In the genomic region with DNA sequence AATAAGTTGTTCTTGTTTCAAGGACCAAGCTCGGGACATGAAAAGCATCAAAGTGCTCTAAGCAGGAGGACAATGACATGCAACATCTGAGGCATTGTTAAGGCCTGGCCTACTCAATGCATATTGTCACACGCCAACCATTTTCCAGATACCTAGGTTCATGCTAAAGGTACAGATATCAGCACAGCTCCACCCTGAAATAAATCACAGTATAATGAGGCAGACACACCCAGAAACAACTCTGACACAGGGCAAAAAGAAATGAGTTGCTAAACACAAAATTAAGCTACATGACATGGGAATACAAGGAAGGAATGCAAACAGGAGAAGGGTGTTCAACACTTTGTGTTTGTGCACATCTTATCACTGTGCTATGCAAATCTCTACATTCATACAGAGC, we compare ENCODE assay signal across 26 cellular contexts.
"Had no signal": no experiment of that assay in that cellular context is flagged by ENCODE, and none has a peak within 500 bp of the region (broad histone marks: within the 10 kb centered on the region; RNA-seq: fewer than 3 reads in every experiment).

No MANE protein-coding gene starts in this region.

- H3K4me3 ChIP-seq: coronary artery, dorsolateral prefrontal cortex, gastrocnemius medialis, heart left ventricle had no signal

- H3K27ac ChIP-seq: brain microvascular endothelial cell, coronary artery, dorsolateral prefrontal cortex, foreskin keratinocyte, gastrocnemius medialis, heart left ventricle had no signal

- DNase-seq: activated CD4-positive, alpha-beta memory T cell treated with anti-CD3 and anti-CD28 coated beads, Interleukin-2, amount 10 ng/mL, durations not matched to agents 7 days and 5 days; activated CD4-positive, alpha-beta T cell treated with anti-CD3 and anti-CD28 coated beads for 1 hour; activated CD4-positive, alpha-beta T cell treated with anti-CD3 and anti-CD28 coated beads for 4 hours; activated CD4-positive, alpha-beta T cell treated with anti-CD3 and anti-CD28 coated beads, Interleukin-2, amount 10 ng/mL, durations not matched to agents 7 days and 5 days; activated CD4-positive, alpha-beta T cell treated with anti-CD3 and anti-CD28 coated beads, Interleukin-2, amount 50 U/mL, for 4 hours; activated effector memory CD4-positive, alpha-beta T cell treated with Interleukin-2 at 50 U/mL for 16 hours; activated gamma-delta T cell treated with Interleukin-2 at 50 U/mL for 16 hours; activated naive CD4-positive, alpha-beta T cell treated with anti-CD3 and anti-CD28 coated beads, Interleukin-2, amount 50 U/mL, for 16 hours; activated naive CD4-positive, alpha-beta T cell treated with Interleukin-2 at 50 U/mL for 16 hours; activated T-cell treated with anti-CD3 and anti-CD28 coated beads, Interleukin-2, amount 50 U/mL, for 4 hours; amniotic stem cell; anterior cingulate cortex; brain microvascular endothelial cell; dorsolateral prefrontal cortex; effector memory CD4-positive, alpha-beta T cell; endodermal cell; gastrocnemius medialis; glutamatergic neuron; heart left ventricle; T-helper 1 cell; T-helper 17 cell; T1000 had no signal

- H3K4me1 ChIP-seq: gastrocnemius medialis, heart left ventricle had no signal

- H3K9me3 ChIP-seq: gastrocnemius medialis, heart left ventricle had no signal

- H3K36me3 ChIP-seq: brain microvascular endothelial cell, gastrocnemius medialis had no signal

- ATAC-seq: activated T-cell treated with anti-CD3 and anti-CD28 coated beads, Interleukin-2, amount 50 U/mL, for 4 hours; activated T-helper 17 cell treated with anti-CD3 and anti-CD28 coated beads, Interleukin-2, amount 50 U/mL, for 72 hours; esophagus mucosa; foreskin keratinocyte; gastrocnemius medialis; heart left ventricle; T-helper 17 cell had no signal
